Comparison of ENCODE assay signal across 9 cellular contexts in genomic region chr7:16098585-16099179, GRCh38.
DNase-seq lines count a peak whose midpoint lies in the region; ATAC-seq and TF ChIP-seq lines count a peak whose summit lies in the region.
"Had no signal": no experiment of that assay in that cellular context is flagged by ENCODE, and none has a peak within 500 bp of the region (broad histone marks: within the 10 kb centered on the region; RNA-seq: fewer than 3 reads in every experiment).

No MANE protein-coding gene starts in this region.

- TF ChIP-seq CTCF in DND-41 (IDR thresholded peaks at IDR 0.05; ENCODE audit: borderline replicate concordance, extremely low read depth, low read length, poor library complexity, severe bottlenecking) (peak; percentile 45), brain (conservative IDR thresholded peaks at IDR 0.05) (peak; percentile 38 to 56), lung (IDR thresholded peaks at IDR 0.05; ENCODE audit: control extremely low read depth, extremely low read depth) (peak; percentile 8)

- no peaks in the 10 kb centered on the region for H3K36me3 ChIP-seq in DND-41 (ENCODE audit: insufficient read depth, low read length)
- H3K36me3 ChIP-seq in lung (ENCODE audit: control insufficient read depth in 2 of 2, insufficient read depth in 2 of 2, low read length in 2 of 2) = no peaks in the 10 kb centered on the region

- H3K9me3 ChIP-seq in DND-41 (ENCODE audit: insufficient read depth, low read length, severe bottlenecking) (no peaks in the 10 kb centered on the region), lung (ENCODE audit: control insufficient read depth in 2 of 2, insufficient read depth in 1 of 2, low read length in 1 of 2) (peaks cover 0 to 3% of the 10 kb centered on the region in 2 donors)

- no peak overlapping the region for H2AFZ ChIP-seq in DND-41 (ENCODE audit: low read depth, low read length)

- H3K4me1 Mint-ChIP-seq in brain = peaks cover 25% of the 10 kb centered on the region
- H3K4me1 Mint-ChIP-seq in stimulated activated memory B cell treated with anti-CD40 and anti-IgM and Interleukin-4, amounts not matched to agents 10 μg/mL and 1 μg/mL and 100 μg/mL, for 72 hours = no peaks in the 10 kb centered on the region

- WGBS in lung, 2 donors = 63 to 68% methylated on average over 5 of the region's 5 CpGs

- no peaks in the 10 kb centered on the region for H4K20me1 ChIP-seq in DND-41 (ENCODE audit: insufficient read depth, low read length)

- no peak overlapping the region for H3K4me2 ChIP-seq in DND-41 (ENCODE audit: insufficient read depth, low read length)

- H3K9ac ChIP-seq in DND-41 (ENCODE audit: low read depth, low read length) = no peak overlapping the region

- H3K4me3 ChIP-seq in DND-41 (ENCODE audit: low read depth in 1 of 2, low read length in 2 of 2) = no peak overlapping the region
- no peak overlapping the region for H3K4me3 ChIP-seq in Jurkat, Clone E6-1 (ENCODE audit: low read length)
- H3K4me3 ChIP-seq in lung = no peak overlapping the region

- DNase-seq in DND-41 (no peak), lung (ENCODE audit: low spot score) (no peak)
- peak; percentile 50 for DNase-seq in Jurkat, Clone E6-1 (ENCODE audit: low read depth, low spot score)
- DNase-seq in NK-92 treated with Interleukin-12 subunit alpha and Interleukin-12 subunit beta, amount 100 ng/mL, for 24 hours (lab: John Stamatoyannopoulos, UW) = no peak
- DNase-seq in activated CD4-positive, alpha-beta T cell treated with anti-CD3 and anti-CD28 coated beads for 48 hours = no peak
- DNase-seq: stimulated activated CD4-positive, alpha-beta T cell treated with anti-CD3 and anti-CD28 coated beads, Interleukin-4, amount 100 ng/mL, for 4 hours had no signal

- ATAC-seq in DND-41 (ENCODE audit: insufficient read depth, low read depth) (no peak), lung (ENCODE audit: insufficient read depth, low FRiP score) (no peak), HG03521 (IDR thresholded peaks at IDR 0.05; ENCODE audit: unreplicated experiment) (no peak)
- no peak for ATAC-seq in stimulated activated memory B cell treated with anti-CD40 and anti-IgM and Interleukin-4, amounts not matched to agents 10 μg/mL and 1 μg/mL and 100 μg/mL, for 72 hours

- no peaks in the 10 kb centered on the region for H3K36me3 Mint-ChIP-seq in brain
- no peaks in the 10 kb centered on the region for H3K36me3 Mint-ChIP-seq in stimulated activated memory B cell treated with anti-CD40 and anti-IgM and Interleukin-4, amounts not matched to agents 10 μg/mL and 1 μg/mL and 100 μg/mL, for 72 hours

- H3K9me3 Mint-ChIP-seq in brain = peaks cover 3 to 22% (median 17%) of the 10 kb centered on the region in 5 experiments
- no peaks in the 10 kb centered on the region for H3K9me3 Mint-ChIP-seq in stimulated activated memory B cell treated with anti-CD40 and anti-IgM and Interleukin-4, amounts not matched to agents 10 μg/mL and 1 μg/mL and 100 μg/mL, for 72 hours

- no peak overlapping the region for H3K27ac Mint-ChIP-seq in brain
- no peak overlapping the region for H3K27ac Mint-ChIP-seq in stimulated activated memory B cell treated with anti-CD40 and anti-IgM and Interleukin-4, amounts not matched to agents 10 μg/mL and 1 μg/mL and 100 μg/mL, for 72 hours

- H3K4me1 ChIP-seq in DND-41 (ENCODE audit: insufficient read depth, low read length) (no peaks in the 10 kb centered on the region), lung (ENCODE audit: control insufficient read depth in 2 of 2, insufficient read depth in 2 of 2, low read length in 2 of 2) (peaks cover 0 to 2% of the 10 kb centered on the region in 2 donors)

- no peaks in the 10 kb centered on the region for H3K79me2 ChIP-seq in DND-41 (ENCODE audit: insufficient read depth, low read length)

- H3K27ac ChIP-seq in DND-41 (ENCODE audit: low read length) (no peak overlapping the region), lung (ENCODE audit: low read depth in 1 of 2, low read length in 1 of 2) (no peak overlapping the region)

- H3K27me3 ChIP-seq in DND-41 (ENCODE audit: insufficient read depth, low read length, poor library complexity) (no peaks in the 10 kb centered on the region), lung (ENCODE audit: control insufficient read depth, insufficient read depth) (no peaks in the 10 kb centered on the region)

- H3K27me3 Mint-ChIP-seq in brain = peaks cover 3% of the 10 kb centered on the region
- H3K27me3 Mint-ChIP-seq in stimulated activated memory B cell treated with anti-CD40 and anti-IgM and Interleukin-4, amounts not matched to agents 10 μg/mL and 1 μg/mL and 100 μg/mL, for 72 hours = no peaks in the 10 kb centered on the region

- no peak overlapping the region for H3K4me3 Mint-ChIP-seq in brain
- no peak overlapping the region for H3K4me3 Mint-ChIP-seq in stimulated activated memory B cell treated with anti-CD40 and anti-IgM and Interleukin-4, amounts not matched to agents 10 μg/mL and 1 μg/mL and 100 μg/mL, for 72 hours
